In the genomic region with DNA sequence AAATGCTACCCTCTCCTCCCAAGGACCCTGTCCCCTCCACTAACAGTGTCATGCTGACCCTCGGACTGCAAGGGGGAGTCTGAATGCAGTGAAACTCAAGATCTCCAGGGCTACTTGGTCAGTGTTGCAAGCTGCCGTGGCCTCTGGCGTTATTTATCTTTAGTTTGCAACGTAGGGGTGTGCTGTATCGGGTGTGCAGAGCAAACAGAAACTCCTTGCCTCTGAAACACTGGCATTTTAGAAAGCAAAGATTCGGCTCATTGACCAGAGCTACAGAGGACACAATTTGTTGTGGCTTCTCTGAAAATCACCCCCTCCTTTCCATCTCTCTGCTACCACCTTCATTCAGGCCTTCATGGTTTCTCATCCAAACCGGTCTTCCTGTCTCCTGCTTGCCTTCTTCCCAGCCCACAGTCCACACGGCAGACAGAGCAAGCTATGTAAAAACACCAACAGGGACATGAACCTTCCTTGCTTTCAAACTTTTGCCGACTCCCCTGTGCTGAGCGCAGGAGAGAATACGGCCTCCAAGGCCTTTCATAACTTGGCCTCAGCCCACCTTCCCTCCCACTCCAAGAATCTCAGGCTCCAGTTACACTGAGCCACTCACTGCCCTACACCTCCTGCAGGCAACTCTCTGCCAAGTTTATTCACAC, we compare ENCODE assay signal across 11 cellular contexts. TPM values are rescaled to one million over a fixed set of nuclear protein-coding genes. Genes with fewer than 3 reads are reported as not detected.
A peak's percentile ranks its signal among the peaks of the same experiment; 100 is the strongest.
DNase-seq lines count a peak whose midpoint lies in the region; ATAC-seq and TF ChIP-seq lines count a peak whose summit lies in the region.
"Had no signal": no experiment of that assay in that cellular context is flagged by ENCODE, and none has a peak within 500 bp of the region (broad histone marks: within the 10 kb centered on the region; RNA-seq: fewer than 3 reads in every experiment).

No MANE protein-coding gene starts in this region.

- peak overlapping the region; percentile 80 for H3K4me2 ChIP-seq in fibroblast of lung (ENCODE audit: extremely low read depth, insufficient read depth, low read length)

- WGBS in urinary bladder, result 16% methylated on average over 11 of the region's 11 CpGs

- H3K9me3 ChIP-seq in fibroblast of lung (ENCODE audit: control insufficient read depth, insufficient read depth, low read depth, low read length), result no peaks in the 10 kb centered on the region

- TF ChIP-seq CTCF in fibroblast of lung (conservative IDR thresholded peaks at IDR 0.05 in 1 of 2, IDR thresholded peaks at IDR 0.05 in 1 of 2; ENCODE audit: low read depth in 1 of 2, low read length in 2 of 2), result peak in 1 of 2 donors; percentile 10
- peak in 1 of 3 experiments; percentile 10 for TF ChIP-seq CTCF in nephron (IDR thresholded peaks at IDR 0.05; ENCODE audit: unreplicated experiment in 3 of 3)

- H3K36me3 ChIP-seq in fibroblast of lung (ENCODE audit: control insufficient read depth, insufficient read depth, low read length), result no peaks in the 10 kb centered on the region
- H3K36me3 ChIP-seq in urinary bladder (ENCODE audit: insufficient read depth), result no peaks in the 10 kb centered on the region

- H3K4me1 ChIP-seq in fibroblast of lung (ENCODE audit: control insufficient read depth, extremely low read depth, insufficient read depth, low read length) (peaks cover 3% of the 10 kb centered on the region), urinary bladder (ENCODE audit: insufficient read depth) (peaks cover 5% of the 10 kb centered on the region)

- POLR2A ChIA-PET in activated CD4-positive, alpha-beta T cell treated with anti-CD3 and anti-CD28 coated beads, Interleukin-2, amount 10 ng/mL, durations not matched to agents 7 days and 5 days (lab: Charles Lee), result no interaction called here

- H4K20me1 ChIP-seq in fibroblast of lung (ENCODE audit: control insufficient read depth, extremely low read depth, insufficient read depth, low read length), result no peaks in the 10 kb centered on the region

- peak; percentile 5 for DNase-seq in DMS 273 (lab: John Stamatoyannopoulos, UW; ENCODE audit: unreplicated experiment)
- DNase-seq in DMS 273 treated with DMSO at 0.1 percent for 48 hours (lab: John Stamatoyannopoulos, UW), result no peak
- peak; percentile 74 to 89 for DNase-seq in fibroblast of lung (ENCODE audit: low read depth in 2 of 2)
- no peak for DNase-seq in mesenteric fat pad (ENCODE audit: low spot score)
- no peak for DNase-seq in activated CD4-positive, alpha-beta T cell treated with anti-CD3 and anti-CD28 coated beads, Interleukin-2, amount 10 ng/mL, durations not matched to agents 7 days and 5 days
- DNase-seq: NCI-H146 had no signal

- peak overlapping the region; percentile 69 for H2AFZ ChIP-seq in fibroblast of lung (ENCODE audit: low read length)

- H3K9ac ChIP-seq in fibroblast of lung (ENCODE audit: insufficient read depth, low read length), result no peak overlapping the region

- peaks cover 26% of the 10 kb centered on the region for H3K36me3 Mint-ChIP-seq in nephron (ENCODE audit: low read depth)
- no peaks in the 10 kb centered on the region for H3K36me3 Mint-ChIP-seq in activated CD4-positive, alpha-beta T cell treated with anti-CD3 and anti-CD28 coated beads, Interleukin-2, amount 10 ng/mL, durations not matched to agents 7 days and 5 days (ENCODE audit: low read depth)

- H3K9me3 Mint-ChIP-seq in nephron, result no peaks in the 10 kb centered on the region
- H3K9me3 Mint-ChIP-seq in activated CD4-positive, alpha-beta T cell treated with anti-CD3 and anti-CD28 coated beads, Interleukin-2, amount 10 ng/mL, durations not matched to agents 7 days and 5 days, result no peaks in the 10 kb centered on the region

- H3K4me3 Mint-ChIP-seq in nephron, result peak overlapping the region; percentile 72 to 78 (median 72)
- H3K4me3 Mint-ChIP-seq in activated CD4-positive, alpha-beta T cell treated with anti-CD3 and anti-CD28 coated beads, Interleukin-2, amount 10 ng/mL, durations not matched to agents 7 days and 5 days, result no peak overlapping the region

- CTCF ChIA-PET in activated CD4-positive, alpha-beta T cell treated with anti-CD3 and anti-CD28 coated beads, Interleukin-2, amount 10 ng/mL, durations not matched to agents 7 days and 5 days (lab: Charles Lee), result interaction anchor here (1.6 kb wide), 1 partner anchor 482 kb away, joined by 6 read pairs; no protein-coding TSS in a partner anchor

- no peak for ATAC-seq in HG03457 (IDR thresholded peaks at IDR 0.05; ENCODE audit: unreplicated experiment)
- ATAC-seq: GM12878 had no signal

- peak overlapping the region; percentile 98 to 99 (median 99) for H3K27ac Mint-ChIP-seq in nephron
- H3K27ac Mint-ChIP-seq in activated CD4-positive, alpha-beta T cell treated with anti-CD3 and anti-CD28 coated beads, Interleukin-2, amount 10 ng/mL, durations not matched to agents 7 days and 5 days, result no peak overlapping the region

- H3K27ac ChIP-seq in fibroblast of lung (ENCODE audit: insufficient read depth, low read length) (peak overlapping the region; percentile 36), urinary bladder (ENCODE audit: low read depth) (peak overlapping the region; percentile 49)
- H3K27ac ChIP-seq: 22Rv1 had no signal

- H3K79me2 ChIP-seq in fibroblast of lung (ENCODE audit: control insufficient read depth, insufficient read depth, low read length), result no peaks in the 10 kb centered on the region

- H3K4me3 ChIP-seq in fibroblast of lung (replicated peaks in 1 of 4; ENCODE audit: control extremely low read depth in 1 of 4, insufficient read depth in 1 of 4, low read depth in 3 of 4, low read length in 4 of 4) (peak overlapping the region; percentile 1 to 44 (median 12)), urinary bladder (ENCODE audit: low read depth, low read length) (no peak overlapping the region)
- H3K4me3 ChIP-seq: GM12878 had no signal

- H3K4me1 Mint-ChIP-seq in nephron, result peaks cover 66% of the 10 kb centered on the region
- no peaks in the 10 kb centered on the region for H3K4me1 Mint-ChIP-seq in activated CD4-positive, alpha-beta T cell treated with anti-CD3 and anti-CD28 coated beads, Interleukin-2, amount 10 ng/mL, durations not matched to agents 7 days and 5 days

- H3K27me3 Mint-ChIP-seq in nephron (ENCODE audit: low read depth), result no peaks in the 10 kb centered on the region
- peaks cover 9% of the 10 kb centered on the region for H3K27me3 Mint-ChIP-seq in activated CD4-positive, alpha-beta T cell treated with anti-CD3 and anti-CD28 coated beads, Interleukin-2, amount 10 ng/mL, durations not matched to agents 7 days and 5 days

- no peaks in the 10 kb centered on the region for H3K27me3 ChIP-seq in fibroblast of lung (ENCODE audit: control insufficient read depth, insufficient read depth, low read length)

RNA-seq across cellular contexts. Expression of gene FZD4, which starts 14.9 kb away (rescaled TPM):
- total RNA-seq in fibroblast of lung (11.8 and 15.7 TPM in 2 replicates), urinary bladder (65.2 TPM), mesenteric fat pad (295 TPM)
- polyA plus RNA-seq in fibroblast of lung (6.4 and 17.8 TPM in 2 replicates), urinary bladder (20.0 TPM)
- polyA plus RNA-seq in fibroblast of lung (2012), result 4.1 and 11.5 TPM in 2 replicates
- 5.6 and 10.3 TPM in 2 replicates for polyA minus RNA-seq in fibroblast of lung (ENCODE audit: low replicate concordance)
- under 1 TPM in 1 of 2 experiments, not detected in 1; 0.02 TPM for total RNA-seq in activated CD4-positive, alpha-beta T cell treated with anti-CD3 and anti-CD28 coated beads, Interleukin-2, amount 10 ng/mL, durations not matched to agents 7 days and 5 days

Comparison
In these comparisons a context has a peak if more than half of its experiments do, and no peak if none do; other contexts are left out.
1. DNase-seq: peak in DMS 273 (single experiment) and fibroblast of lung (2 of 2); none in DMS 273 treated with DMSO at 0.1 percent for 48 hours (single experiment), mesenteric fat pad (single experiment) and activated CD4-positive, alpha-beta T cell treated with anti-CD3 and anti-CD28 coated beads, Interleukin-2, amount 10 ng/mL, durations not matched to agents 7 days and 5 days (single experiment).
2. RNA of gene FZD4, which starts 14.9 kb away (total RNA-seq): 295 TPM in mesenteric fat pad (single experiment), 65.2 TPM in urinary bladder (single experiment) and 11.8 to 15.7 TPM in fibroblast of lung; 0.02 TPM in activated CD4-positive, alpha-beta T cell treated with anti-CD3 and anti-CD28 coated beads, Interleukin-2, amount 10 ng/mL, durations not matched to agents 7 days and 5 days; every median in the first group is over 10 times any median in the second.